ENCODE assay signal across 16 cellular contexts in genomic region chr18:64710105-64710861, GRCh38.
"Had no signal": no experiment of that assay in that cellular context is flagged by ENCODE, and none has a peak within 500 bp of the region (broad histone marks: within the 10 kb centered on the region; RNA-seq: fewer than 3 reads in every experiment).

No MANE protein-coding gene starts in this region.

- ATAC-seq: activated CD8-positive, alpha-beta memory T cell treated with anti-CD3 and anti-CD28 coated beads, Interleukin-2, amount 10 ng/mL, durations not matched to agents 7 days and 5 days; effector memory CD8-positive, alpha-beta T cell; natural killer cell; pancreas; WTC11 had no signal

- H3K9me3 ChIP-seq: neutrophil, pancreas, tibial artery had no signal

- H3K27ac ChIP-seq: neutrophil, pancreas, tibial artery had no signal

- H3K36me3 ChIP-seq: neutrophil, pancreas, tibial artery had no signal

- FAIRE-seq: islet of Langerhans, pancreas, urothelium cell line had no signal

- H3K4me3 ChIP-seq: lung, pancreas, tibial artery had no signal

- DNase-seq: activated CD4-positive, alpha-beta memory T cell treated with anti-CD3 and anti-CD28 coated beads for 36 hours; activated CD4-positive, alpha-beta T cell treated with anti-CD3 and anti-CD28 coated beads for 4 hours; activated CD8-positive, alpha-beta memory T cell treated with anti-CD3 and anti-CD28 coated beads, Interleukin-2, amount 10 ng/mL, durations not matched to agents 7 days and 5 days; effector memory CD8-positive, alpha-beta T cell; natural killer cell; pancreas; stimulated activated CD4-positive, alpha-beta T cell treated with anti-CD3 and anti-CD28 coated beads, Interleukin-12 subunit alpha, Interleukin-12 subunit beta, amount 100 ng/mL, for 4 hours; stimulated activated CD4-positive, alpha-beta T cell treated with anti-CD3 and anti-CD28 coated beads, Interleukin-1b, Interleukin-23, amount 100 ng/mL, for 48 hours; stimulated activated CD8-positive, alpha-beta memory T cell treated with anti-CD3 and anti-CD28 coated beads, Interleukin-4, amount 100 ng/mL, for 48 hours; stimulated activated naive CD4-positive, alpha-beta T cell treated with Interleukin-2 at 50 U/mL for 16 hours; tibial artery had no signal

- H3K27me3 ChIP-seq: neutrophil, pancreas, tibial artery had no signal

- H3K4me1 ChIP-seq: tibial artery had no signal
